ENCODE assay signal across 8 cellular contexts in genomic region chr11:35040221-35040942, GRCh38.
A peak's percentile ranks its signal among the peaks of the same experiment; 100 is the strongest.
DNase-seq lines count a peak whose midpoint lies in the region; ATAC-seq, FAIRE-seq and TF ChIP-seq lines count a peak whose summit lies in the region.

No MANE protein-coding gene starts in this region.

- no peaks in the 10 kb centered on the region for H3K27me3 ChIP-seq in mucosa of rectum (ENCODE audit: control insufficient read depth in 2 of 2, insufficient read depth in 2 of 2, low read length in 2 of 2)

- H3K4me1 ChIP-seq in mucosa of rectum (ENCODE audit: control insufficient read depth in 2 of 2, insufficient read depth in 2 of 2, low read length in 2 of 2): peaks cover 0 to 4% of the 10 kb centered on the region in 2 donors

- H3K36me3 Mint-ChIP-seq in activated T-helper 2 cell treated with anti-CD3 and anti-CD28 coated beads, Interferon-gamma antibody, Interleukin-2, Interleukin-4, amounts not matched to agents 10 μg/mL and 5 μg/mL and 100 μg/mL, durations not matched to agents 14 hours and 24 hours and 36 hours (ENCODE audit: low read depth): peaks cover 3% of the 10 kb centered on the region

- peak overlapping the region; percentile 73 for H3K4me3 Mint-ChIP-seq in activated T-helper 2 cell treated with anti-CD3 and anti-CD28 coated beads, Interferon-gamma antibody, Interleukin-2, Interleukin-4, amounts not matched to agents 10 μg/mL and 5 μg/mL and 100 μg/mL, durations not matched to agents 14 hours and 24 hours and 36 hours (ENCODE audit: low read depth)

- peak overlapping the region; percentile 91 for H3K27ac Mint-ChIP-seq in activated T-helper 2 cell treated with anti-CD3 and anti-CD28 coated beads, Interferon-gamma antibody, Interleukin-2, Interleukin-4, amounts not matched to agents 10 μg/mL and 5 μg/mL and 100 μg/mL, durations not matched to agents 14 hours and 24 hours and 36 hours

- peak overlapping the region; percentile 18 to 38 for H3K27ac ChIP-seq in mucosa of rectum (ENCODE audit: low read depth in 2 of 2, low read length in 2 of 2)

- intact Hi-C loops in activated T-helper 2 cell treated with anti-CD3 and anti-CD28 coated beads, Interferon-gamma antibody, Interleukin-2, Interleukin-4, amounts not matched to agents 10 μg/mL and 5 μg/mL and 100 μg/mL, durations not matched to agents 14 hours and 24 hours and 36 hours (cut with micrococcal nuclease): loop anchor here (1.0 to 10.0 kb wide), 11 partner anchors 10 to 796 kb away; partner anchors contain the start of genes APIP and PDHX

- no peaks in the 10 kb centered on the region for H3K9me3 ChIP-seq in mucosa of rectum (ENCODE audit: control insufficient read depth in 2 of 2, low read length in 2 of 2)

- peak; percentile 67 for ATAC-seq in HG02588 (IDR thresholded peaks at IDR 0.05; ENCODE audit: unreplicated experiment)

- DNase-seq in GM12892 (ENCODE audit: insufficient read length): no peak
- DNase-seq in NOMO-1 (lab: John Stamatoyannopoulos, UW; ENCODE audit: unreplicated experiment in 2 of 2): peak; percentile 64 to 90
- peak; percentile 69 for DNase-seq in activated T-helper 2 cell treated with anti-CD3 and anti-CD28 coated beads, Interferon-gamma antibody, Interleukin-2, Interleukin-4, amounts not matched to agents 10 μg/mL and 5 μg/mL and 100 μg/mL, durations not matched to agents 14 hours and 24 hours and 36 hours (ENCODE audit: low spot score)
- DNase-seq in SKM-1 treated with dmso at 0.1 percent for 144 hours (lab: John Stamatoyannopoulos, UW; ENCODE audit: unreplicated experiment): no peak
- DNase-seq in NCI-H82 treated with DMSO at 0.1 percent for 48 hours (lab: John Stamatoyannopoulos, UW; ENCODE audit: unreplicated experiment): no peak
- DNase-seq in NCI-H1092 (lab: John Stamatoyannopoulos, UW): no peak

- no peaks in the 10 kb centered on the region for H3K36me3 ChIP-seq in mucosa of rectum (ENCODE audit: control insufficient read depth in 2 of 2, insufficient read depth in 2 of 2, low read length in 2 of 2)

- H3K4me1 Mint-ChIP-seq in activated T-helper 2 cell treated with anti-CD3 and anti-CD28 coated beads, Interferon-gamma antibody, Interleukin-2, Interleukin-4, amounts not matched to agents 10 μg/mL and 5 μg/mL and 100 μg/mL, durations not matched to agents 14 hours and 24 hours and 36 hours (ENCODE audit: low read depth): peaks cover 58% of the 10 kb centered on the region

- no peaks in the 10 kb centered on the region for H3K9me3 Mint-ChIP-seq in activated T-helper 2 cell treated with anti-CD3 and anti-CD28 coated beads, Interferon-gamma antibody, Interleukin-2, Interleukin-4, amounts not matched to agents 10 μg/mL and 5 μg/mL and 100 μg/mL, durations not matched to agents 14 hours and 24 hours and 36 hours

- no peak; the same call in 1 of the 2 replicates for TF ChIP-seq POLR2A in GM12892 (IDR thresholded peaks at IDR 0.05; ENCODE audit: low read depth, low read length)

- H3K9ac ChIP-seq in mucosa of rectum (ENCODE audit: low read depth in 1 of 2, low read length in 2 of 2): no peak overlapping the region

- H3K4me3 ChIP-seq in mucosa of rectum (ENCODE audit: low read length in 2 of 2): peak overlapping the region in 1 of 2 donors; percentile 48

- H3K27me3 Mint-ChIP-seq in activated T-helper 2 cell treated with anti-CD3 and anti-CD28 coated beads, Interferon-gamma antibody, Interleukin-2, Interleukin-4, amounts not matched to agents 10 μg/mL and 5 μg/mL and 100 μg/mL, durations not matched to agents 14 hours and 24 hours and 36 hours (ENCODE audit: low read depth): peaks cover 20% of the 10 kb centered on the region

- peak; percentile 96 for FAIRE-seq in GM12892 (lab: Jason Lieb, UNC)

Comparison
In these comparisons a context has a peak if more than half of its experiments do, and no peak if none do; other contexts are left out.
1. DNase-seq: peak in NOMO-1 (2 of 2) and activated T-helper 2 cell treated with anti-CD3 and anti-CD28 coated beads, Interferon-gamma antibody, Interleukin-2, Interleukin-4, amounts not matched to agents 10 μg/mL and 5 μg/mL and 100 μg/mL, durations not matched to agents 14 hours and 24 hours and 36 hours (single experiment); none in GM12892 (single experiment), SKM-1 treated with dmso at 0.1 percent for 144 hours (single experiment), NCI-H82 treated with DMSO at 0.1 percent for 48 hours (single experiment) and NCI-H1092 (single experiment).